ENCODE assay signal across 1 cellular context in the genomic region with DNA sequence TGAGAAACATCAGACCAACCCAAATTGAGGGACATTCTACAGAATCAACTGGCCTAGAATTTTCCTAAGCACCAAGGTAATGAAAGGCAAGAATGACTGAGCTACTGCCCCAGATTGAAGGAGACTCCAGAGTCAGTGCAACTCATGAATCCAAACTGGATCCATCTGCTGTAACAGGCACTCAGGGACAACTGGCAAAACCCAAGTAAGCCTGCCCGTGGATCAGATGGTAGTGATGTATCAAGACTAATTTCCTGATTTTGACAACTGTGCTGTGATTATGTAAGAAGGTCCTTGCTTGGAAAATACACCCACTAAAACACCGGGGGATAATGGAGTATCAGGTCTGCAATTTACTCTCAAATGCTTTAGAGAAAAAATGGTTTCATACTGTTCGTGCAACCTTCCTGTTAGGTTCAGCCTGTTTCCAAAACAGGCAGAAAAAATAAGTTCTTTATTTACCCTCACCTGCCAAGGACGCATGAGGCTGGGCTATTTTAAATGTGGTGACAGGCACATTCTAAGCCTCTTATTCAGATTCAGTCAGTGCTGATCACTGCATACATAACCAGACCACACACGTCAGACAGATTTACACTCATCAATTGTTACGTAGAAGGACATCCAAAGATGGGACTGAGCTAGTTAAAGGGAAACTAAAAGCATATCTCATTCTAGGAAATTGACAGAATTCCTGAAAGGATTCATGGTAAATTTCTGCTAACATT.
TF ChIP-seq lines count a peak whose summit lies in the region.

No MANE protein-coding gene starts in this region.

TF ChIP-seq in IMR-90, 13 proteins besides CTCF, POLR2A, EP300 and RAD21:
- TF ChIP-seq, protein P1, sequence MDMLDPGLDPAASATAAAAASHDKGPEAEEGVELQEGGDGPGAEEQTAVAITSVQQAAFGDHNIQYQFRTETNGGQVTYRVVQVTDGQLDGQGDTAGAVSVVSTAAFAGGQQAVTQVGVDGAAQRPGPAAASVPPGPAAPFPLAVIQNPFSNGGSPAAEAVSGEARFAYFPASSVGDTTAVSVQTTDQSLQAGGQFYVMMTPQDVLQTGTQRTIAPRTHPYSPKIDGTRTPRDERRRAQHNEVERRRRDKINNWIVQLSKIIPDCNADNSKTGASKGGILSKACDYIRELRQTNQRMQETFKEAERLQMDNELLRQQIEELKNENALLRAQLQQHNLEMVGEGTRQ (IDR thresholded peaks at IDR 0.05; ENCODE audit: low read depth, low read length) = no peak
- TF ChIP-seq MXI1 (IDR thresholded peaks at IDR 0.05; ENCODE audit: borderline replicate concordance, low read depth, low read length) (no peak), MAZ (IDR thresholded peaks at IDR 0.05; ENCODE audit: borderline replicate concordance, low read depth, low read length) (no peak), MAFK (IDR thresholded peaks at IDR 0.05; ENCODE audit: low read depth, low read length) (no peak), CEBPB (IDR thresholded peaks at IDR 0.05; ENCODE audit: low read depth, low read length) (no peak), BHLHE40 (IDR thresholded peaks at IDR 0.05; ENCODE audit: low read depth, low read length) (no peak)
